ENCODE assay signal across 8 cellular contexts in genomic region chr9:130039504-130040147, GRCh38.
DNase-seq lines count a peak whose midpoint lies in the region; ATAC-seq and TF ChIP-seq lines count a peak whose summit lies in the region.
"Had no signal": no experiment of that assay in that cellular context is flagged by ENCODE, and none has a peak within 500 bp of the region (broad histone marks: within the 10 kb centered on the region; RNA-seq: fewer than 3 reads in every experiment).

No MANE protein-coding gene starts in this region.

- no peaks in the 10 kb centered on the region; the same call in 1 of the 2 replicates for H3K27me3 ChIP-seq in KMS-11 (ENCODE audit: insufficient read depth, low read depth)

- H3K4me1 ChIP-seq in KMS-11 (ENCODE audit: low read depth, poor library complexity, severe bottlenecking) = peaks cover 46% of the 10 kb centered on the region

- no peak for DNase-seq in astrocyte of the spinal cord (ENCODE audit: low read depth, low spot score)
- DNase-seq in pons (ENCODE audit: low spot score) = peak; percentile 58
- no peak for DNase-seq in activated effector memory CD4-positive, alpha-beta T cell treated with anti-CD3 and anti-CD28 coated beads, Interleukin-2, amount 50 U/mL, for 16 hours
- no peak for DNase-seq in NK-92 (lab: John Stamatoyannopoulos, UW; ENCODE audit: unreplicated experiment)
- DNase-seq: NCI-H146 had no signal

- in situ Hi-C loops in astrocyte of the spinal cord (cut with HindIII; ENCODE audit: low sequenced_read_pairs) = no loop called here

- peaks cover 73% of the 10 kb centered on the region for H3K79me2 ChIP-seq in KMS-11 (ENCODE audit: insufficient read depth, low read depth)

- H3K9ac ChIP-seq in KMS-11 = no peak overlapping the region

- H3K36me3 ChIP-seq in KMS-11 (ENCODE audit: insufficient read depth) = no peaks in the 10 kb centered on the region

- H4K20me1 ChIP-seq in KMS-11 (ENCODE audit: insufficient read depth) = peaks cover 10% of the 10 kb centered on the region; the same call in 1 of the 2 replicates

- ATAC-seq in GM18520 (IDR thresholded peaks at IDR 0.05; ENCODE audit: unreplicated experiment) (peak; percentile 18), HG02938 (IDR thresholded peaks at IDR 0.05; ENCODE audit: unreplicated experiment) (no peak)

- TF ChIP-seq CTCF in KMS-11 (conservative IDR thresholded peaks at IDR 0.05; ENCODE audit: low read depth, low read length) (no peak), astrocyte of the spinal cord (IDR thresholded peaks at IDR 0.05; ENCODE audit: low read depth, low read length) (peak; percentile 22)

- H3K27ac ChIP-seq in KMS-11 = no peak overlapping the region

- peak overlapping the region; percentile 50; the same call in 1 of the 2 replicates for H3K4me2 ChIP-seq in KMS-11

- no peak overlapping the region for H3K4me3 ChIP-seq in KMS-11 (IDR thresholded peaks at IDR 0.05; ENCODE audit: insufficient read depth, low read depth, low read length)
- no peak overlapping the region for H3K4me3 ChIP-seq in astrocyte of the spinal cord (ENCODE audit: low read depth, low read length)

- H2AFZ ChIP-seq in KMS-11 (ENCODE audit: low read depth) = no peak overlapping the region
